8 cellular contexts compared by ENCODE assay signal in the genomic region with DNA sequence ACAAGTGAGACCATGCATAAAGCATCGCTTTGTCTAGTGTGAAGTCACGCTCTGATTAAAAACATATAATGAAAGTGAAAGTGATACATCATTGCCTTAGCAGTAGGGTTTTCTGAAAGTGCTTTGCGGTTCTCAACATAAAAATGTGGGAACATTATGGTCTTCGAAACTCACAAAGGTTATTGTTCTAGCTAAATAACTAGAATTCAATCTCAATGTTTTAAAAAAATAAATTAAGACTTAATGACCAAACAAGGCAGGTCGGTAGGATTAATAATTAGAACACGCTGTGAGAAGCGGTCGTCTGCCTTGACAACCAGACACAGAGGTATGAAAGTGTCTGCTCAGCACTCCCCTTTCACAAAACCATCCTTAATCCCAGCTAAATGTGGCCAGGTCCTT. TPM values are rescaled to one million over a fixed set of nuclear protein-coding genes. Genes with fewer than 3 reads are reported as not detected.
DNase-seq lines count a peak whose midpoint lies in the region; ATAC-seq and TF ChIP-seq lines count a peak whose summit lies in the region.

No MANE protein-coding gene starts in this region.

- H3K36me3 ChIP-seq in colonic mucosa (no peaks in the 10 kb centered on the region), psoas muscle (ENCODE audit: insufficient read depth in 1 of 2, low read depth in 1 of 2) (no peaks in the 10 kb centered on the region), testis (ENCODE audit: low read depth, missing control alignments) (no peaks in the 10 kb centered on the region)

- no peak for ATAC-seq in right cardiac atrium
- ATAC-seq in HG02852 (IDR thresholded peaks at IDR 0.05; ENCODE audit: unreplicated experiment): peak; percentile 98
- ATAC-seq in psoas muscle: peak in 1 of 4 donors; percentile 43

- H3K27ac ChIP-seq in right cardiac atrium (ENCODE audit: low read length) (no peak overlapping the region), colonic mucosa (no peak overlapping the region), psoas muscle (no peak overlapping the region), testis (no peak overlapping the region)

- H3K4me1 ChIP-seq in right cardiac atrium (ENCODE audit: control insufficient read depth, insufficient read depth, low read length): no peaks in the 10 kb centered on the region
- H3K4me1 ChIP-seq in colonic mucosa: no peaks in the 10 kb centered on the region
- no peaks in the 10 kb centered on the region for H3K4me1 ChIP-seq in psoas muscle
- H3K4me1 ChIP-seq in testis: no peaks in the 10 kb centered on the region

- H3K4me3 ChIP-seq in right cardiac atrium (ENCODE audit: low read length) (peak overlapping the region; percentile 49), colonic mucosa (peak overlapping the region; percentile 18), psoas muscle (peak overlapping the region; percentile 61), testis (peak overlapping the region in 1 of 2 donors; percentile 27)

- no peak for DNase-seq in right cardiac atrium
- no peak for DNase-seq in cardiac septum (ENCODE audit: low spot score)
- peak; percentile 6 for DNase-seq in NCI-H2227 (lab: John Stamatoyannopoulos, UW; ENCODE audit: unreplicated experiment)
- DNase-seq in colonic mucosa: no peak
- no peak for DNase-seq in psoas muscle
- DNase-seq in testis: no peak
- DNase-seq in activated effector memory CD4-positive, alpha-beta T cell treated with anti-CD3 and anti-CD28 coated beads, Interleukin-2, amount 50 U/mL, for 16 hours: no peak

- H3K27me3 ChIP-seq in right cardiac atrium (ENCODE audit: control insufficient read depth, insufficient read depth): no peaks in the 10 kb centered on the region
- H3K27me3 ChIP-seq in colonic mucosa: no peaks in the 10 kb centered on the region
- H3K27me3 ChIP-seq in psoas muscle (ENCODE audit: insufficient read depth in 3 of 3, low read length in 2 of 3): no peaks in the 10 kb centered on the region
- no peaks in the 10 kb centered on the region for H3K27me3 ChIP-seq in testis

- no peak overlapping the region for H3K9ac ChIP-seq in colonic mucosa (ENCODE audit: low read depth in 2 of 2, low read length in 2 of 2)

- no peaks in the 10 kb centered on the region for H3K9me3 ChIP-seq in right cardiac atrium (ENCODE audit: control insufficient read depth, low read length)
- no peaks in the 10 kb centered on the region for H3K9me3 ChIP-seq in colonic mucosa
- no peaks in the 10 kb centered on the region for H3K9me3 ChIP-seq in psoas muscle
- no peaks in the 10 kb centered on the region for H3K9me3 ChIP-seq in testis

- intact Hi-C loops in right cardiac atrium (cut with DNase I): no loop called here
- intact Hi-C loops in cardiac septum (cut with DNase I): no loop called here
- intact Hi-C loops in colonic mucosa (cut with DNase I): no loop called here
- intact Hi-C loops in psoas muscle (cut with DNase I): no loop called here
- intact Hi-C loops in testis (cut with DNase I; ENCODE audit: low total_unique reads): no loop called here

- 76% methylated on average over 8 of the region's 8 CpGs for WGBS in right cardiac atrium
- 9 to 20% (median 10%) methylated on average over 8 of the region's 8 CpGs for WGBS in psoas muscle, 3 donors
- WGBS in testis, 2 donors: 57 to 64% methylated on average over 8 of the region's 8 CpGs

- no peak for TF ChIP-seq CTCF in colonic mucosa (IDR thresholded peaks at IDR 0.05)
- no peak for TF ChIP-seq CTCF in psoas muscle (IDR thresholded peaks at IDR 0.05)
- TF ChIP-seq CTCF in testis (IDR thresholded peaks at IDR 0.05): no peak

- no peak for TF ChIP-seq POLR2A in testis (IDR thresholded peaks at IDR 0.05)

RNA-seq across cellular contexts. Expression of a gene that starts 42.2 kb away (rescaled TPM):
- total RNA-seq in right cardiac atrium (under 1 TPM in 1 of 4 donors, not detected in 3; 0.09 TPM), cardiac septum (0.11 TPM), colonic mucosa (under 1 TPM; 0.07 to 0.08 TPM), psoas muscle (not detected), testis (1 to 10 TPM; 2.0 to 3.3 TPM)
- polyA plus RNA-seq in right cardiac atrium (0.09 TPM), psoas muscle (under 1 TPM in 1 of 3 donors, not detected in 2; 0.01 TPM), testis (ENCODE audit: insufficient read depth, low read depth, low replicate concordance) (2.7 TPM)
